Comparison of ENCODE assay signal across 13 cellular contexts in the genomic region with DNA sequence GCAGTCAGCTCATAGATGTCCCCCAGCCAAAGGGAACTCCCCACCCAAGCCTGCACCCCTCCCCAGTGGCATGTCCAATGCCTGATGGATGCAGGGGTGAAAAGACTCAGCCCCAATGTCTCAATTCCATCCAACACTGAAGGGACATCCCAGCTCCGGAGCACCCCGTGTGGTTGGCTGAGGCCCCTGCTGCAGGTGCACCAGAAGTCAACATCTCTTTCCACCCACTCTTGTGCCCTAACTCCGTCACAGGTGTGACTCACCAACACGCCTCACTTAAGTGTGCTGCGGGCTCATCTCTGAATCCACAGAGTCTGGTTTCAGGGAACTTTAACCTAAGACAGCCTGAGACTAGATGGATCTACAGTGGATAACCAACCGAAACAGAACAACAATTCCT. TPM values are rescaled to one million over a fixed set of nuclear protein-coding genes. Genes with fewer than 3 reads are reported as not detected.
DNase-seq lines count a peak whose midpoint lies in the region; ATAC-seq lines count a peak whose summit lies in the region.
"Had no signal": no experiment of that assay in that cellular context is flagged by ENCODE, and none has a peak within 500 bp of the region (broad histone marks: within the 10 kb centered on the region; RNA-seq: fewer than 3 reads in every experiment).

No MANE protein-coding gene starts in this region.

- H3K4me1 Mint-ChIP-seq in activated naive CD8-positive, alpha-beta T cell treated with anti-CD3 and anti-CD28 coated beads for 36 hours = peaks cover 6% of the 10 kb centered on the region
- H3K4me1 Mint-ChIP-seq: central memory CD8-positive, alpha-beta T cell had no signal

- H3K36me3 Mint-ChIP-seq in activated naive CD8-positive, alpha-beta T cell treated with anti-CD3 and anti-CD28 coated beads for 36 hours = no peaks in the 10 kb centered on the region

- no peak overlapping the region for H3K4me3 Mint-ChIP-seq in activated naive CD8-positive, alpha-beta T cell treated with anti-CD3 and anti-CD28 coated beads for 36 hours
- H3K4me3 Mint-ChIP-seq: central memory CD8-positive, alpha-beta T cell; T-helper 1 cell treated with Interleukin-12 subunit alpha and Interleukin-12 subunit beta and Interleukin-4 antibody, amounts not matched to agents 30 μg/mL and 1 μg/mL, for 36 hours had no signal

- no peak overlapping the region for H3K27ac Mint-ChIP-seq in activated naive CD8-positive, alpha-beta T cell treated with anti-CD3 and anti-CD28 coated beads for 36 hours
- H3K27ac Mint-ChIP-seq: T-helper 1 cell treated with Interleukin-12 subunit alpha and Interleukin-12 subunit beta and Interleukin-4 antibody, amounts not matched to agents 30 μg/mL and 1 μg/mL, for 36 hours had no signal

- no peak for ATAC-seq in GM18909 (IDR thresholded peaks at IDR 0.05; ENCODE audit: poor library complexity, unreplicated experiment)
- ATAC-seq: left cardiac atrium had no signal

- H3K27me3 Mint-ChIP-seq in activated naive CD8-positive, alpha-beta T cell treated with anti-CD3 and anti-CD28 coated beads for 36 hours = no peaks in the 10 kb centered on the region

- DNase-seq in DMS53 treated with DMSO at 0.1 percent for 48 hours (lab: John Stamatoyannopoulos, UW; ENCODE audit: unreplicated experiment) (peak; percentile 77), M059J (ENCODE audit: low read depth) (peak; percentile 15), NCI-H446 treated with DMSO at 0.1 percent for 48 hours (lab: John Stamatoyannopoulos, UW) (no peak), NCI-H2227 treated with DMSO at 0.1 percent for 48 hours (lab: John Stamatoyannopoulos, UW) (no peak), NCI-H510A (lab: John Stamatoyannopoulos, UW) (no peak)
- peak; percentile 30 for DNase-seq in activated naive CD8-positive, alpha-beta T cell treated with anti-CD3 and anti-CD28 coated beads for 36 hours
- DNase-seq in stimulated activated CD4-positive, alpha-beta T cell treated with anti-CD3 and anti-CD28 coated beads, Interleukin-15, amount 100 ng/mL, for 24 hours = peak; percentile 67
- DNase-seq: GDM1, left cardiac atrium, NCI-H1092 treated with DMSO at 0.1 percent for 48 hours had no signal

- no peaks in the 10 kb centered on the region for H3K9me3 Mint-ChIP-seq in activated naive CD8-positive, alpha-beta T cell treated with anti-CD3 and anti-CD28 coated beads for 36 hours
- H3K9me3 Mint-ChIP-seq: central memory CD8-positive, alpha-beta T cell; T-helper 1 cell treated with Interleukin-12 subunit alpha and Interleukin-12 subunit beta and Interleukin-4 antibody, amounts not matched to agents 30 μg/mL and 1 μg/mL, for 36 hours had no signal

RNA-seq across cellular contexts. Expression of a gene that starts 40.9 kb away (rescaled TPM):
- total RNA-seq in M059J (2014; rRNA removed; shearing (Covaris generic)) = 18.7 and 29.4 TPM in 2 replicates
- total RNA-seq in activated naive CD8-positive, alpha-beta T cell treated with anti-CD3 and anti-CD28 coated beads for 36 hours = 1 to 10 TPM; 5.6 to 5.7 TPM

Comparison
In these comparisons a context has a peak if more than half of its experiments do, and no peak if none do; other contexts are left out.
1. DNase-seq: peak in DMS53 treated with DMSO at 0.1 percent for 48 hours (single experiment), M059J (single experiment), activated naive CD8-positive, alpha-beta T cell treated with anti-CD3 and anti-CD28 coated beads for 36 hours (single experiment) and stimulated activated CD4-positive, alpha-beta T cell treated with anti-CD3 and anti-CD28 coated beads, Interleukin-15, amount 100 ng/mL, for 24 hours (single experiment); none in NCI-H446 treated with DMSO at 0.1 percent for 48 hours (single experiment), NCI-H2227 treated with DMSO at 0.1 percent for 48 hours (single experiment) and NCI-H510A (single experiment).